Comparison of ENCODE assay signal across 13 cellular contexts in the genomic region with DNA sequence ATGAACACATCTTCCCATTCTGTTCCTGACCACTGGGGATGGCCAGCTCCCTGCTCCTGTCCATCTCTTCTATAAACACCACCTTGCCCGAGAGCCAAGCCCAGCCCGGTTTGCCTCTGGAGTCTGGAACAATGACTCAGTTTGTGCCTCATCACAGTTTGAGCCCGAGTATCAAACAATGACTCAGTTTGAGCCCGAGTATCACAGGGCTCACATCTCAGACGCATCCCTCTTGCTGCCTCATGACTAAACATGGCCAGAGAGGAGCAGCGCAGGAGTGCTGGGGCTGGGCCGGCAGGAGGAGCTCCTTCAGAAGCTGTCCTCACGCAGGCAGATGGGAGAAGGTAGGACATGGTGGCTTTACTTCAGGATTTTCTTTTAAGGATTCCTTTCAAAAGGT.
DNase-seq lines count a peak whose midpoint lies in the region; ATAC-seq and TF ChIP-seq lines count a peak whose summit lies in the region.
"Had no signal": no experiment of that assay in that cellular context is flagged by ENCODE, and none has a peak within 500 bp of the region (broad histone marks: within the 10 kb centered on the region; RNA-seq: fewer than 3 reads in every experiment).

No MANE protein-coding gene starts in this region.

- no peak overlapping the region for H3K9ac ChIP-seq in rectal smooth muscle tissue (ENCODE audit: low read length)

- H3K9me3 Mint-ChIP-seq in activated CD8-positive, alpha-beta T cell treated with anti-CD3 and anti-CD28 coated beads for 36 hours = no peaks in the 10 kb centered on the region
- no peaks in the 10 kb centered on the region for H3K9me3 Mint-ChIP-seq in stimulated activated memory B cell treated with anti-CD40 and anti-IgM and Interleukin-4, amounts not matched to agents 10 μg/mL and 1 μg/mL and 100 μg/mL, for 72 hours
- H3K9me3 Mint-ChIP-seq: IgD-negative memory B cell had no signal

- H3K27me3 ChIP-seq in rectal smooth muscle tissue (ENCODE audit: control insufficient read depth, insufficient read depth, low read length) = no peaks in the 10 kb centered on the region

- TF ChIP-seq CTCF in fibroblast of villous mesenchyme (IDR thresholded peaks at IDR 0.05; ENCODE audit: insufficient read depth, low read depth, low read length) = peak; percentile 69
- TF ChIP-seq CTCF in activated CD8-positive, alpha-beta T cell treated with anti-CD3 and anti-CD28 coated beads for 36 hours (IDR thresholded peaks at IDR 0.05) = no peak

- DNase-seq in EL (peak; percentile 97), SW480 (ENCODE audit: low spot score) (peak; percentile 21), fibroblast of villous mesenchyme (ENCODE audit: low read depth) (peak; percentile 85), DMS114 treated with DMSO at 0.1 percent for 48 hours (lab: John Stamatoyannopoulos, UW; ENCODE audit: unreplicated experiment) (no peak)
- no peak for DNase-seq in activated CD8-positive, alpha-beta T cell treated with anti-CD3 and anti-CD28 coated beads for 36 hours
- no peak for DNase-seq in stimulated activated CD4-positive, alpha-beta T cell treated with anti-CD3 and anti-CD28 coated beads, Interleukin-4, amount 100 ng/mL, for 24 hours
- DNase-seq: GF-D8, heart right ventricle, OCI-M1 had no signal

- no peaks in the 10 kb centered on the region for H3K36me3 Mint-ChIP-seq in activated CD8-positive, alpha-beta T cell treated with anti-CD3 and anti-CD28 coated beads for 36 hours (ENCODE audit: low read depth)
- H3K36me3 Mint-ChIP-seq in stimulated activated memory B cell treated with anti-CD40 and anti-IgM and Interleukin-4, amounts not matched to agents 10 μg/mL and 1 μg/mL and 100 μg/mL, for 72 hours = no peaks in the 10 kb centered on the region
- H3K36me3 Mint-ChIP-seq: IgD-negative memory B cell had no signal

- intact Hi-C loops in activated CD8-positive, alpha-beta T cell treated with anti-CD3 and anti-CD28 coated beads for 36 hours (cut with micrococcal nuclease) = no loop called here

- peaks cover 20% of the 10 kb centered on the region for H3K36me3 ChIP-seq in rectal smooth muscle tissue (ENCODE audit: control insufficient read depth, insufficient read depth, low read length)

- H3K4me3 ChIP-seq in fibroblast of villous mesenchyme (ENCODE audit: low read depth, low read length) (no peak overlapping the region), rectal smooth muscle tissue (ENCODE audit: low read length) (no peak overlapping the region)
- H3K4me3 ChIP-seq: heart right ventricle, skin epidermis had no signal

- no peak overlapping the region for H3K4me3 Mint-ChIP-seq in activated CD8-positive, alpha-beta T cell treated with anti-CD3 and anti-CD28 coated beads for 36 hours
- H3K4me3 Mint-ChIP-seq in stimulated activated memory B cell treated with anti-CD40 and anti-IgM and Interleukin-4, amounts not matched to agents 10 μg/mL and 1 μg/mL and 100 μg/mL, for 72 hours = no peak overlapping the region
- H3K4me3 Mint-ChIP-seq: IgD-negative memory B cell had no signal

- H3K4me1 Mint-ChIP-seq in activated CD8-positive, alpha-beta T cell treated with anti-CD3 and anti-CD28 coated beads for 36 hours (ENCODE audit: low read depth) = no peaks in the 10 kb centered on the region
- H3K4me1 Mint-ChIP-seq in stimulated activated memory B cell treated with anti-CD40 and anti-IgM and Interleukin-4, amounts not matched to agents 10 μg/mL and 1 μg/mL and 100 μg/mL, for 72 hours = no peaks in the 10 kb centered on the region
- H3K4me1 Mint-ChIP-seq: IgD-negative memory B cell had no signal

- POLR2A ChIA-PET in activated CD8-positive, alpha-beta T cell treated with anti-CD3 and anti-CD28 coated beads for 36 hours (lab: Charles Lee) = no interaction called here

- CTCF ChIA-PET in activated CD8-positive, alpha-beta T cell treated with anti-CD3 and anti-CD28 coated beads for 36 hours (lab: Charles Lee) = interaction anchor here (0.7 kb wide), 1 partner anchor 94 kb away, joined by 3 read pairs; no protein-coding TSS in a partner anchor

- peaks cover 23% of the 10 kb centered on the region for H3K4me1 ChIP-seq in rectal smooth muscle tissue (ENCODE audit: control insufficient read depth, insufficient read depth, low read length)

- H3K27ac ChIP-seq in rectal smooth muscle tissue (ENCODE audit: low read depth, low read length) = peak overlapping the region; percentile 91
- H3K27ac ChIP-seq: skin epidermis had no signal

- H3K27ac Mint-ChIP-seq in activated CD8-positive, alpha-beta T cell treated with anti-CD3 and anti-CD28 coated beads for 36 hours = no peak overlapping the region
- no peak overlapping the region for H3K27ac Mint-ChIP-seq in stimulated activated memory B cell treated with anti-CD40 and anti-IgM and Interleukin-4, amounts not matched to agents 10 μg/mL and 1 μg/mL and 100 μg/mL, for 72 hours
- H3K27ac Mint-ChIP-seq: IgD-negative memory B cell had no signal

- no peak for ATAC-seq in activated CD8-positive, alpha-beta T cell treated with anti-CD3 and anti-CD28 coated beads for 36 hours
- no peak for ATAC-seq in stimulated activated memory B cell treated with anti-CD40 and anti-IgM and Interleukin-4, amounts not matched to agents 10 μg/mL and 1 μg/mL and 100 μg/mL, for 72 hours

- no peaks in the 10 kb centered on the region for H3K27me3 Mint-ChIP-seq in activated CD8-positive, alpha-beta T cell treated with anti-CD3 and anti-CD28 coated beads for 36 hours
- no peaks in the 10 kb centered on the region for H3K27me3 Mint-ChIP-seq in stimulated activated memory B cell treated with anti-CD40 and anti-IgM and Interleukin-4, amounts not matched to agents 10 μg/mL and 1 μg/mL and 100 μg/mL, for 72 hours
- H3K27me3 Mint-ChIP-seq: IgD-negative memory B cell had no signal

Comparison
In these comparisons a context has a peak if more than half of its experiments do, and no peak if none do; other contexts are left out.
1. DNase-seq: peak in EL (single experiment), SW480 (single experiment) and fibroblast of villous mesenchyme (single experiment); none in activated CD8-positive, alpha-beta T cell treated with anti-CD3 and anti-CD28 coated beads for 36 hours (single experiment), DMS114 treated with DMSO at 0.1 percent for 48 hours (single experiment) and stimulated activated CD4-positive, alpha-beta T cell treated with anti-CD3 and anti-CD28 coated beads, Interleukin-4, amount 100 ng/mL, for 24 hours (single experiment).